In genomic region chr3:125033135-125033534, GRCh38 we compare ENCODE assay signal across 21 cellular contexts. TPM values are rescaled to one million over a fixed set of nuclear protein-coding genes. Genes with fewer than 3 reads are reported as not detected.
A peak's percentile ranks its signal among the peaks of the same experiment; 100 is the strongest.
DNase-seq lines count a peak whose midpoint lies in the region; ATAC-seq, FAIRE-seq and TF ChIP-seq lines count a peak whose summit lies in the region.
"Had no signal": no experiment of that assay in that cellular context is flagged by ENCODE, and none has a peak within 500 bp of the region (broad histone marks: within the 10 kb centered on the region; RNA-seq: fewer than 3 reads in every experiment).

No MANE protein-coding gene starts in this region.

- no peak for FAIRE-seq in urothelium cell line (lab: Jason Lieb, UNC)
- FAIRE-seq in small intestine (lab: Jason Lieb, UNC): no peak
- FAIRE-seq: A549, bronchial epithelial cell, HTR-8/SVneo had no signal

- no peaks in the 10 kb centered on the region for H4K20me1 ChIP-seq in H9 (ENCODE audit: control insufficient read depth, insufficient read depth, insufficient read length)

- H3K56ac ChIP-seq in H9 (ENCODE audit: insufficient read length, low read depth, low read length): no peak overlapping the region

- H3T11ph ChIP-seq in H9 (ENCODE audit: low read length): no peak overlapping the region

- no peak overlapping the region for H2AK5ac ChIP-seq in neuronal stem cell (ENCODE audit: low read depth, low read length)
- H2AK5ac ChIP-seq in H9 (ENCODE audit: insufficient read length, low read length): no peak overlapping the region

- H2BK15ac ChIP-seq in neuronal stem cell (ENCODE audit: low read length) (no peak overlapping the region), H9 (ENCODE audit: low read depth, low read length) (no peak overlapping the region)

- H3K9ac ChIP-seq in neuronal stem cell (ENCODE audit: low read depth, low read length, poor library complexity) (no peak overlapping the region), H9 (ENCODE audit: extremely low read depth, insufficient read length, low read length) (no peak overlapping the region)
- H3K9ac ChIP-seq: KMS-11 had no signal

- no peak overlapping the region for H3K4me3 Mint-ChIP-seq in H9
- H3K4me3 Mint-ChIP-seq: activated T-cell treated with anti-CD3 and anti-CD28 coated beads, Interleukin-2, amount 50 U/mL, for 4 hours; dendritic cell treated with granulocyte-macrophage colony-stimulating factor and Interleukin-4, amounts not matched to agents 40 ng/mL and 50 ng/mL, for 4 days; stimulated activated naive B cell treated with anti-CD40 and anti-IgM and Interleukin-4, amounts not matched to agents 10 μg/mL and 1 μg/mL and 100 μg/mL, for 72 hours had no signal

- H4K5ac ChIP-seq in H9 (ENCODE audit: insufficient read length, low read depth, low read length): no peak overlapping the region

- DNase-seq in left ventricle myocardium inferior (no peak), left cardiac atrium (no peak), right cardiac atrium (no peak), neuronal stem cell (ENCODE audit: low spot score) (no peak), H9 (no peak), urothelium cell line (ENCODE audit: low spot score) (no peak), small intestine (no peak)
- DNase-seq: activated naive CD4-positive, alpha-beta T cell treated with Interleukin-2 at 50 U/mL for 16 hours; activated T-cell treated with anti-CD3 and anti-CD28 coated beads, Interleukin-2, amount 50 U/mL, for 4 hours; amniotic stem cell; C1 segment of cervical spinal cord; Calu3; EL; NCI-H187; stimulated activated naive B cell treated with anti-CD40 and anti-IgM and Interleukin-4, amounts not matched to agents 10 μg/mL and 1 μg/mL and 100 μg/mL, for 72 hours had no signal

- H3K27ac ChIP-seq in left ventricle myocardium inferior (replicated peaks): peak overlapping the region; percentile 78
- peak overlapping the region; percentile 31 for H3K27ac ChIP-seq in right cardiac atrium (ENCODE audit: low read length)
- no peak overlapping the region for H3K27ac ChIP-seq in neuronal stem cell (replicated peaks; ENCODE audit: low read length)
- no peak overlapping the region for H3K27ac ChIP-seq in H9 (ENCODE audit: insufficient read length, low read depth, low read length)
- no peak overlapping the region for H3K27ac ChIP-seq in small intestine (ENCODE audit: low read depth in 1 of 2, low read length in 1 of 2)
- H3K27ac ChIP-seq: KMS-11 had no signal

- peaks cover 15 to 22% (median 16%) of the 10 kb centered on the region in 3 experiments for H3K36me3 Mint-ChIP-seq in H9 (ENCODE audit: insufficient read depth in 1 of 3, low read depth in 3 of 3)

- 68% methylated on average over 5 of the region's 5 CpGs for WGBS in right cardiac atrium
- WGBS in neuronal stem cell (ENCODE audit: extremely low coverage in 2 of 2, insufficient read length in 2 of 2, insufficient replicate concordance in 1 of 2), 2 donors: no CpG with 5 or more reads among the region's 5 CpGs
- WGBS in H9 (ENCODE audit: extremely low coverage, insufficient read length, low lambda C conversion rate): no CpG with 5 or more reads among the region's 5 CpGs
- 65 to 77% (median 68%) methylated on average over 5 of the region's 5 CpGs for WGBS in small intestine, 3 donors

- H3K9me3 ChIP-seq in left ventricle myocardium inferior (replicated peaks) (peaks cover 8% of the 10 kb centered on the region), right cardiac atrium (ENCODE audit: control insufficient read depth, low read length) (no peaks in the 10 kb centered on the region), neuronal stem cell (replicated peaks in 1 of 2; ENCODE audit: control insufficient read depth in 2 of 2, insufficient read depth in 1 of 2, low read depth in 1 of 2, low read length in 2 of 2) (peaks cover 0 to 20% of the 10 kb centered on the region in 2 donors), H9 (ENCODE audit: control insufficient read depth, low read depth, low read length) (no peaks in the 10 kb centered on the region), small intestine (ENCODE audit: control insufficient read depth, low read depth) (no peaks in the 10 kb centered on the region)

- no peaks in the 10 kb centered on the region for H3K79me2 ChIP-seq in H9 (ENCODE audit: insufficient read depth, low read length)

- no peak overlapping the region for H2AFZ ChIP-seq in neuronal stem cell (ENCODE audit: low read length)
- H2AFZ ChIP-seq in H9 (ENCODE audit: low read length): no peak overlapping the region

- H2BK5ac ChIP-seq in neuronal stem cell (ENCODE audit: low read length) (no peak overlapping the region), H9 (ENCODE audit: insufficient read length, low read length) (no peak overlapping the region)

- H3K18ac ChIP-seq in neuronal stem cell (ENCODE audit: low read length) (peak overlapping the region; percentile 7), H9 (ENCODE audit: insufficient read length, low read depth, low read length) (no peak overlapping the region)

- no peaks in the 10 kb centered on the region for H3K23me2 ChIP-seq in H9 (ENCODE audit: insufficient read length, low read depth, low read length, poor library complexity, severe bottlenecking)

- H2BK120ac ChIP-seq in neuronal stem cell (ENCODE audit: low read depth, low read length) (no peak overlapping the region), H9 (ENCODE audit: low read depth, low read length, poor library complexity, severe bottlenecking) (no peak overlapping the region)

- H3K14ac ChIP-seq in neuronal stem cell (ENCODE audit: low read length) (no peak overlapping the region), H9 (ENCODE audit: insufficient read depth, low read length) (no peak overlapping the region)

- H3K4me1 ChIP-seq in left ventricle myocardium inferior: peaks cover 82% of the 10 kb centered on the region
- H3K4me1 ChIP-seq in right cardiac atrium (ENCODE audit: control insufficient read depth, insufficient read depth, low read length): peaks cover 33% of the 10 kb centered on the region
- H3K4me1 ChIP-seq in neuronal stem cell (ENCODE audit: control insufficient read depth in 2 of 2, insufficient read depth in 1 of 2, low read depth in 1 of 2, low read length in 2 of 2): peaks cover 12 to 14% of the 10 kb centered on the region in 2 donors
- H3K4me1 ChIP-seq in H9 (ENCODE audit: insufficient read depth, low read length): no peaks in the 10 kb centered on the region
- H3K4me1 ChIP-seq in small intestine (ENCODE audit: control insufficient read depth in 2 of 2, insufficient read depth in 1 of 2, low read depth in 1 of 2, low read length in 1 of 2): no peaks in the 10 kb centered on the region

- H3K27me3 Mint-ChIP-seq in H9 (ENCODE audit: low read depth): no peaks in the 10 kb centered on the region
- H3K27me3 Mint-ChIP-seq: dendritic cell treated with granulocyte-macrophage colony-stimulating factor and Interleukin-4, amounts not matched to agents 40 ng/mL and 50 ng/mL, for 4 days; stimulated activated naive B cell treated with anti-CD40 and anti-IgM and Interleukin-4, amounts not matched to agents 10 μg/mL and 1 μg/mL and 100 μg/mL, for 72 hours had no signal

- H3K27me3 ChIP-seq in left ventricle myocardium inferior (ENCODE audit: low read depth) (no peaks in the 10 kb centered on the region), right cardiac atrium (ENCODE audit: control insufficient read depth, insufficient read depth) (no peaks in the 10 kb centered on the region), neuronal stem cell (ENCODE audit: control insufficient read depth in 3 of 3, insufficient read depth in 3 of 3, low read depth in 1 of 3, low read length in 3 of 3) (no peaks in the 10 kb centered on the region), H9 (ENCODE audit: insufficient read depth, low read length) (no peaks in the 10 kb centered on the region), small intestine (ENCODE audit: control insufficient read depth in 2 of 2, insufficient read depth in 2 of 2, low read length in 2 of 2) (no peaks in the 10 kb centered on the region)

- peaks cover 7 to 14% of the 10 kb centered on the region in 2 experiments; a peak in 3 of 4 replicates for H3K4me1 Mint-ChIP-seq in H9

- H2BK20ac ChIP-seq in H9 (ENCODE audit: low read depth, low read length, poor library complexity, severe bottlenecking): no peak overlapping the region

- no peak overlapping the region for H2BK12ac ChIP-seq in neuronal stem cell (ENCODE audit: low read length)
- no peak overlapping the region for H2BK12ac ChIP-seq in H9 (ENCODE audit: insufficient read length, low read depth, low read length)

- H3K4me2 ChIP-seq in neuronal stem cell (ENCODE audit: insufficient read depth, low read length, poor library complexity, severe bottlenecking) (no peak overlapping the region), H9 (ENCODE audit: insufficient read depth, insufficient read length, low read length) (no peak overlapping the region)
- H3K4me2 ChIP-seq: KMS-11 had no signal

- H4K8ac ChIP-seq in neuronal stem cell (ENCODE audit: low read depth, low read length): no peak overlapping the region
- H4K8ac ChIP-seq in H9 (replicated peaks; ENCODE audit: insufficient read length, low read depth, low read length): no peak overlapping the region

- H3K79me1 ChIP-seq in neuronal stem cell (ENCODE audit: low read depth, low read length) (peaks cover 2% of the 10 kb centered on the region), H9 (ENCODE audit: insufficient read depth, low read depth, low read length, poor library complexity, severe bottlenecking) (no peaks in the 10 kb centered on the region)

- no peak overlapping the region for H3K27ac Mint-ChIP-seq in H9

- intact Hi-C loops in left ventricle myocardium inferior (cut with micrococcal nuclease) (no loop called here), left cardiac atrium (cut with DNase I) (no loop called here), right cardiac atrium (cut with DNase I) (no loop called here)

- H3K23ac ChIP-seq in neuronal stem cell (ENCODE audit: low read depth, low read length, poor library complexity) (no peak overlapping the region), H9 (ENCODE audit: insufficient read length, low read depth, low read length) (no peak overlapping the region)

- H3K4me3 ChIP-seq in left ventricle myocardium inferior (no peak overlapping the region), right cardiac atrium (ENCODE audit: low read length) (no peak overlapping the region), neuronal stem cell (ENCODE audit: low read length in 2 of 2) (no peak overlapping the region), small intestine (ENCODE audit: low read depth in 1 of 2, low read length in 2 of 2) (no peak overlapping the region)
- H3K4me3 ChIP-seq: A549 had no signal

- peaks cover 13% of the 10 kb centered on the region for H3K36me3 ChIP-seq in left ventricle myocardium inferior
- H3K36me3 ChIP-seq in neuronal stem cell (replicated peaks in 1 of 2; ENCODE audit: control insufficient read depth in 2 of 2, insufficient read depth in 2 of 2, low read length in 2 of 2): peaks cover 6 to 16% of the 10 kb centered on the region in 2 donors
- no peaks in the 10 kb centered on the region for H3K36me3 ChIP-seq in small intestine (ENCODE audit: control insufficient read depth in 2 of 2, insufficient read depth in 2 of 2, low read length in 2 of 2)

- H4K91ac ChIP-seq in neuronal stem cell (ENCODE audit: low read depth, low read length, poor library complexity) (no peak overlapping the region), H9 (ENCODE audit: insufficient read length, low read depth, low read length) (no peak overlapping the region)

- peaks cover 9 to 16% of the 10 kb centered on the region in 2 experiments for H3K9me3 Mint-ChIP-seq in H9

- ATAC-seq in left cardiac atrium (no peak), right cardiac atrium (no peak), GM18511 (IDR thresholded peaks at IDR 0.05; ENCODE audit: unreplicated experiment) (no peak)
- ATAC-seq: activated T-cell treated with anti-CD3 and anti-CD28 coated beads, Interleukin-2, amount 50 U/mL, for 4 hours had no signal

- H3K4ac ChIP-seq in neuronal stem cell (ENCODE audit: low read length): no peak overlapping the region
- no peak overlapping the region for H3K4ac ChIP-seq in H9 (ENCODE audit: low read depth, low read length)

- TF ChIP-seq CTCF in left ventricle myocardium inferior (IDR thresholded peaks at IDR 0.05; ENCODE audit: borderline replicate concordance) (no peak), H9 (conservative IDR thresholded peaks at IDR 0.05) (no peak)

RNA-seq across cellular contexts. Expression of gene HEG1, which starts 22.7 kb away (rescaled TPM):
- total RNA-seq in left ventricle myocardium inferior: 105 TPM
- total RNA-seq in left cardiac atrium: 100 to 1,000 TPM; 120 to 149 TPM
- total RNA-seq in right cardiac atrium: 100 to 1,000 TPM; 130 to 193 (median 151) TPM
- polyA plus RNA-seq in right cardiac atrium: 42.3 TPM
- 10.1 TPM for polyA plus RNA-seq in neuronal stem cell (2013, experiment 1 of 2)
- 9.8 TPM for polyA plus RNA-seq in neuronal stem cell (2013, experiment 2 of 2)
- total RNA-seq in H9 (2021): 9.3 and 10.3 TPM in 2 replicates
- 10 to 100 TPM in 1 of 3 donors, under 1 TPM in 2; 0.27 to 16.6 (median 0.45) TPM for polyA plus RNA-seq in small intestine

Comparison
In these comparisons a context has a peak if more than half of its experiments do, and no peak if none do; other contexts are left out.
1. H3K27ac ChIP-seq: peak in left ventricle myocardium inferior (single experiment) and right cardiac atrium (single experiment); none in neuronal stem cell (single experiment), H9 (single experiment) and small intestine (0 of 2).